Comparison of ENCODE assay signal across 13 cellular contexts in genomic region chr2:120653871-120654270, GRCh38.
DNase-seq lines count a peak whose midpoint lies in the region; ATAC-seq and TF ChIP-seq lines count a peak whose summit lies in the region.
"Had no signal": no experiment of that assay in that cellular context is flagged by ENCODE, and none has a peak within 500 bp of the region (broad histone marks: within the 10 kb centered on the region; RNA-seq: fewer than 3 reads in every experiment).

No MANE protein-coding gene starts in this region.

- H3K9me3 ChIP-seq in iPS-15b (ENCODE audit: control insufficient read depth, insufficient read depth, low read length): peaks cover 12% of the 10 kb centered on the region
- H3K9me3 ChIP-seq in trophoblast cell (ENCODE audit: insufficient read depth, low read depth, low read length): peaks cover 12% of the 10 kb centered on the region

- no peak overlapping the region for H3K18ac ChIP-seq in trophoblast cell (ENCODE audit: low read length)

- H3K4me2 ChIP-seq in GM23338 (peak overlapping the region; percentile 93), trophoblast cell (ENCODE audit: low read length) (no peak overlapping the region)
- H3K4me2 ChIP-seq: BLaER1 treated with 17β-estradiol and CSF1 and Interleukin-3, amounts not matched to agents 10 nM and 100 nM had no signal

- no peaks in the 10 kb centered on the region; the same call in 1 of the 2 replicates for H3K4me1 ChIP-seq in GM23338 (ENCODE audit: insufficient read depth)
- H3K4me1 ChIP-seq in iPS-15b (ENCODE audit: control insufficient read depth, insufficient read depth, low read length): no peaks in the 10 kb centered on the region
- no peaks in the 10 kb centered on the region for H3K4me1 ChIP-seq in trophoblast cell (ENCODE audit: control insufficient read depth in 1 of 2, insufficient read depth in 2 of 2, low read length in 2 of 2)

- TF ChIP-seq CTCF in GM23338 (conservative IDR thresholded peaks at IDR 0.05; ENCODE audit: low read depth in 2 of 2) (no peak), HFFc6 (IDR thresholded peaks at IDR 0.05) (no peak)

- H3K14ac ChIP-seq in trophoblast cell (ENCODE audit: low read length): no peak overlapping the region

- H3K9ac ChIP-seq in iPS-15b (ENCODE audit: low read depth, low read length) (no peak overlapping the region), trophoblast cell (ENCODE audit: low read length) (no peak overlapping the region)
- H3K9ac ChIP-seq: BLaER1 treated with 17β-estradiol and CSF1 and Interleukin-3, amounts not matched to agents 10 nM and 100 nM had no signal

- H3K36me3 Mint-ChIP-seq in GM23338 (ENCODE audit: low read depth) (peaks cover 15% of the 10 kb centered on the region), HFFc6 (ENCODE audit: low read depth) (peaks cover 38% of the 10 kb centered on the region)
- H3K36me3 Mint-ChIP-seq: CD8-positive, alpha-beta T cell had no signal

- H3K27me3 ChIP-seq in GM23338 (ENCODE audit: insufficient read depth) (peaks cover 51% of the 10 kb centered on the region), iPS-15b (ENCODE audit: control insufficient read depth, insufficient read depth, low read length) (peaks cover 50% of the 10 kb centered on the region), trophoblast cell (ENCODE audit: insufficient read depth, low read length) (peaks cover 3% of the 10 kb centered on the region)
- H3K27me3 ChIP-seq: BLaER1 treated with 17β-estradiol and CSF1 and Interleukin-3, amounts not matched to agents 10 nM and 100 nM had no signal

- H2AFZ ChIP-seq in GM23338: no peak overlapping the region; the same call in 1 of the 2 replicates
- H2AFZ ChIP-seq in trophoblast cell (ENCODE audit: insufficient read depth, low read length, poor library complexity): no peak overlapping the region

- no peaks in the 10 kb centered on the region for H3K9me2 ChIP-seq in GM23338 (ENCODE audit: insufficient read depth)

- H3K36me3 ChIP-seq in GM23338 (ENCODE audit: insufficient read depth): no peaks in the 10 kb centered on the region
- H3K36me3 ChIP-seq in iPS-15b (ENCODE audit: control insufficient read depth, insufficient read depth, low read length): no peaks in the 10 kb centered on the region
- H3K36me3 ChIP-seq in trophoblast cell (ENCODE audit: control insufficient read depth in 1 of 2, insufficient read depth in 2 of 2, low read length in 2 of 2): no peaks in the 10 kb centered on the region
- H3K36me3 ChIP-seq: BLaER1 treated with 17β-estradiol and CSF1 and Interleukin-3, amounts not matched to agents 10 nM and 100 nM had no signal

- H3K4me3 ChIP-seq in GM23338: peak overlapping the region; percentile 60; the same call in 1 of the 2 replicates
- H3K4me3 ChIP-seq in iPS-15b (ENCODE audit: low read depth, low read length): peak overlapping the region; percentile 39
- peak overlapping the region; percentile 6 for H3K4me3 ChIP-seq in trophoblast cell (ENCODE audit: low read depth, low read length)
- H3K4me3 ChIP-seq: BLaER1 treated with 17β-estradiol and CSF1 and Interleukin-3, amounts not matched to agents 10 nM and 100 nM had no signal

- peak overlapping the region; percentile 53; the same call in 2 of the 3 replicates for H3K4me3 Mint-ChIP-seq in GM23338
- H3K4me3 Mint-ChIP-seq in HFFc6: no peak overlapping the region
- H3K4me3 Mint-ChIP-seq: B cell; CD8-positive, alpha-beta T cell had no signal

- no peak overlapping the region for H2BK120ac ChIP-seq in trophoblast cell (ENCODE audit: insufficient read depth, low read length, poor library complexity)

- 0 out of 2 replicates have a peak, but pooled peaks cover 5% of the 10 kb centered on the region for H3F3A ChIP-seq in GM23338 (replicated peaks; ENCODE audit: low read depth)

- peaks cover 7% of the 10 kb centered on the region; the same call in 2 of the 3 replicates for H3K4me1 Mint-ChIP-seq in GM23338
- peaks cover 22% of the 10 kb centered on the region for H3K4me1 Mint-ChIP-seq in HFFc6 (ENCODE audit: low read depth)
- H3K4me1 Mint-ChIP-seq: B cell had no signal

- peaks cover 40% of the 10 kb centered on the region for H3K9me3 Mint-ChIP-seq in GM23338
- peaks cover 44% of the 10 kb centered on the region for H3K9me3 Mint-ChIP-seq in HFFc6

- H2AK5ac ChIP-seq in trophoblast cell (ENCODE audit: low read length): no peak overlapping the region

- H4K91ac ChIP-seq in trophoblast cell (ENCODE audit: low read depth, low read length): no peak overlapping the region

- no peaks in the 10 kb centered on the region for H3K79me1 ChIP-seq in trophoblast cell (ENCODE audit: low read length)

- no peaks in the 10 kb centered on the region for H4K20me1 ChIP-seq in GM23338 (replicated peaks; ENCODE audit: insufficient read depth)
- H4K20me1 ChIP-seq: BLaER1 treated with 17β-estradiol and CSF1 and Interleukin-3, amounts not matched to agents 10 nM and 100 nM had no signal

- no peak overlapping the region for H3K27ac ChIP-seq in GM23338 (ENCODE audit: low read depth)
- no peak overlapping the region for H3K27ac ChIP-seq in trophoblast cell (ENCODE audit: low read depth, low read length)
- H3K27ac ChIP-seq: BLaER1 treated with 17β-estradiol and CSF1 and Interleukin-3, amounts not matched to agents 10 nM and 100 nM had no signal

- H3K27ac Mint-ChIP-seq in GM23338: no peak overlapping the region
- H3K27ac Mint-ChIP-seq in HFFc6: peak overlapping the region; percentile 26; the same call in 1 of the 2 replicates
- H3K27ac Mint-ChIP-seq: B cell; CD8-positive, alpha-beta T cell had no signal

- H3K79me2 ChIP-seq in GM23338 (replicated peaks; ENCODE audit: insufficient read depth): no peaks in the 10 kb centered on the region
- no peaks in the 10 kb centered on the region for H3K79me2 ChIP-seq in trophoblast cell (ENCODE audit: control insufficient read depth, insufficient read depth, low read length, poor library complexity)

- H4K12ac ChIP-seq in trophoblast cell (ENCODE audit: low read depth, low read length): no peak overlapping the region

- no peak overlapping the region for H2BK12ac ChIP-seq in trophoblast cell (ENCODE audit: low read length)

- no CpG with 5 or more reads among the region's 13 CpGs for WGBS in trophoblast cell (ENCODE audit: extremely low coverage, insufficient coverage, insufficient read length)

- H4K8ac ChIP-seq in trophoblast cell (ENCODE audit: low read depth, low read length): no peak overlapping the region

- no peak for ATAC-seq in GM23338
- ATAC-seq: CD8-positive, alpha-beta T cell had no signal

- H2BK5ac ChIP-seq in trophoblast cell (ENCODE audit: low read depth, low read length, poor library complexity): no peak overlapping the region

- H3K27me3 Mint-ChIP-seq in GM23338 (ENCODE audit: insufficient read depth, low read depth, poor library complexity) (peaks cover 32% of the 10 kb centered on the region), HFFc6 (ENCODE audit: insufficient read depth) (no peaks in the 10 kb centered on the region; the same call in none of the 2 replicates)

- H3K23ac ChIP-seq in trophoblast cell (ENCODE audit: low read length): no peak overlapping the region

- DNase-seq in GM23338 (ENCODE audit: low spot score) (no peak), HFFc6 (no peak), trophoblast cell (no peak), GOT3 (lab: John Stamatoyannopoulos, UW) (no peak), hypothalamus (lab: John Stamatoyannopoulos, UW) (no peak)
- DNase-seq in stimulated activated naive CD4-positive, alpha-beta T cell treated with Interleukin-2 at 50 U/mL for 16 hours (lab: John Stamatoyannopoulos, UW): no peak
- DNase-seq: Calu3; CD8-positive, alpha-beta T cell; DMS79 treated with DMSO at 0.1 percent for 48 hours; GF-D8 had no signal

- H3K4ac ChIP-seq in trophoblast cell (ENCODE audit: low read depth, low read length): no peak overlapping the region

TF ChIP-seq in GM23338, 12 proteins besides CTCF, POLR2A, EP300 and RAD21 (continues in another document):
- no peak for TF ChIP-seq EZH2 (IDR thresholded peaks at IDR 0.05; ENCODE audit: low read depth, unreplicated experiment)
- no peak for TF ChIP-seq NANOG (IDR thresholded peaks at IDR 0.05; ENCODE audit: borderline replicate concordance)
- TF ChIP-seq POLR2AphosphoS5 (IDR thresholded peaks at IDR 0.05; ENCODE audit: low read depth): no peak

Comparison
In these comparisons a context has a peak if more than half of its experiments do, and no peak if none do; other contexts are left out.
1. H3K4me3 ChIP-seq: peak in every context shown above with its lines; median percentile 60 in GM23338; 39 in iPS-15b; 6 in trophoblast cell.